In the genomic region with DNA sequence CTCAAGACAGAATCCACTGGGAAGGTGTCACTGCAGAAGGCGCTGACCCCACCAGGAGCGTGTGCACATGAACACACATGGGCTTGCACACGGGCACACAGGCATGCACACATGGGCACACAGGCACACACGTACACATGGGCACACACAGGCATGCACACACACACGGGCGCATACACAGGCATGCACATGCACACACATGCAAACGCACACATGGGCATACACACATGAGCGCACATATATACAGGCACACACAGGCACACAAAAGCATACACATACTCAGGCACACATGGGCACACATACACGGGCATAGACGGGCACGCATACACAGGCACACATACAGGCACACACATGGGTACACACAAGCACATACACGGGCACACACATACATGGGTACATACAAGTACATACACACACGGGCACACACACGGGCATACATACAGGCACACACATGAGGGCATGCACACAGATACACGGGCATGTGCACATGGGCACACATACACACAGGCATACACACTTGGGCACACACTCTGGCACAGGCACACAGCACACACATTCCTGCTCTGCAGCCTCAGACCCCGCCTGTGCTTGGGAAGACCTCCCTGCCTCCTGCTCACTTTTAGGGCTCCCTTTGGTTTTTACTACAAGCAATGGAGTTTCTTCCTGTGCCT, we compare ENCODE assay signal across 1 cellular context.
TF ChIP-seq lines count a peak whose summit lies in the region.

No MANE protein-coding gene starts in this region.

TF ChIP-seq in HEK293T, 16 proteins besides CTCF, POLR2A, EP300 and RAD21:
- TF ChIP-seq TARDBP (IDR thresholded peaks at IDR 0.05): peak; percentile 72
- no peak for TF ChIP-seq SP1 (IDR thresholded peaks at IDR 0.05)
